21 cellular contexts compared by ENCODE assay signal in genomic region chr17:45787044-45787443, GRCh38. TPM values are rescaled to one million over a fixed set of nuclear protein-coding genes. Genes with fewer than 3 reads are reported as not detected.
DNase-seq lines count a peak whose midpoint lies in the region; ATAC-seq, FAIRE-seq and TF ChIP-seq lines count a peak whose summit lies in the region.
"Had no signal": no experiment of that assay in that cellular context is flagged by ENCODE, and none has a peak within 500 bp of the region (broad histone marks: within the 10 kb centered on the region; RNA-seq: fewer than 3 reads in every experiment).

No MANE protein-coding gene starts in this region.

- no peaks in the 10 kb centered on the region for H3K36me3 ChIP-seq in H1 (ENCODE audit: control insufficient read depth in 2 of 4, insufficient read depth in 4 of 4, low read length in 3 of 4)
- H3K36me3 ChIP-seq: BLaER1, MG63, Peyer's patch had no signal

- peak overlapping the region in 1 of 2 experiments; percentile 17; a peak in 2 of 4 replicates for H3K4me2 ChIP-seq in H1 (ENCODE audit: insufficient read depth in 1 of 2, low read depth in 2 of 2, low read length in 2 of 2)
- H3K4me2 ChIP-seq: BLaER1 had no signal

- CTCF ChIA-PET in CD4-positive, alpha-beta T cell (lab: Charles Lee), result interaction anchor here (1.1 kb wide), 1 partner anchor 147 kb away, joined by 3 read pairs; no protein-coding TSS in a partner anchor
- CTCF ChIA-PET in H1 (lab: Charles Lee; ENCODE audit: partially characterized antibody), result interaction anchor here (0.8 to 2.5 kb wide), 11 partner anchors 8 to 146 kb away, joined by 3 to 19 read pairs (median 5); no protein-coding TSS in a partner anchor

- no peaks in the 10 kb centered on the region for H3K79me1 ChIP-seq in H1 (ENCODE audit: low read depth, low read length)

- no peak overlapping the region for H3K4me3 ChIP-seq in H1 (ENCODE audit: extremely low read depth in 1 of 4, insufficient read depth in 2 of 4, low read depth in 3 of 4, low read length in 4 of 4)
- H3K4me3 ChIP-seq: BLaER1, MG63, Peyer's patch had no signal

- no peak overlapping the region for H4K5ac ChIP-seq in H1 (ENCODE audit: insufficient read length, low read depth, low read length)

- no peak overlapping the region for H4K8ac ChIP-seq in H1 (ENCODE audit: extremely low read depth, insufficient read depth, low read length)

- 82% methylated on average over 3 of the region's 3 CpGs; no CpG with 5 or more reads in 1 of the 2 experiments for WGBS in H1 (ENCODE audit: extremely low coverage in 1 of 2, insufficient coverage in 1 of 2, insufficient read length in 1 of 2, insufficient replicate concordance in 2 of 2, low coverage in 1 of 2, low lambda C conversion rate in 2 of 2, missing lambda C conversion rate in 1 of 2), 2 experiments

- no peak for TF ChIP-seq EP300 in H1 (IDR thresholded peaks at IDR 0.05; ENCODE audit: borderline replicate concordance in 1 of 2, low read depth in 2 of 2, low read length in 2 of 2)

- intact Hi-C loops in CD4-positive, alpha-beta T cell (cut with DNase I, micrococcal nuclease), result no loop called here

- peaks cover 78% of the 10 kb centered on the region for H3K27me3 ChIP-seq in CD4-positive, alpha-beta T cell (ENCODE audit: control insufficient read depth, insufficient read depth, low read length)
- peaks cover 12 to 64% (median 47%) of the 10 kb centered on the region in 4 experiments for H3K27me3 ChIP-seq in H1 (replicated peaks in 1 of 4; ENCODE audit: control insufficient read depth in 3 of 4, extremely low read depth in 1 of 4, insufficient read depth in 3 of 4, low read length in 3 of 4)

- no peak for TF ChIP-seq POLR2A in H1 (IDR thresholded peaks at IDR 0.05; ENCODE audit: control extremely low read depth in 1 of 2, low read depth in 2 of 2, low read length in 2 of 2)

- 0 out of 2 replicates have a peak overlapping the region, but pooled peaks have one; percentile 25 for H2AK5ac ChIP-seq in H1 (ENCODE audit: low read depth, low read length)

- H2AFZ ChIP-seq in H1 (ENCODE audit: low read length), result no peak overlapping the region

- no peaks in the 10 kb centered on the region for H3K79me2 ChIP-seq in H1 (ENCODE audit: control insufficient read depth in 1 of 2, insufficient read depth in 2 of 2, low read length in 2 of 2)

- DNase-seq in CD4-positive, alpha-beta T cell, result no peak
- DNase-seq in NCI-H82 treated with DMSO at 0.1 percent for 48 hours (lab: John Stamatoyannopoulos, UW; ENCODE audit: unreplicated experiment) (peak; percentile 62), H1 (ENCODE audit: low read depth in 1 of 2, low spot score in 2 of 2) (no peak), neural crest cell (ENCODE audit: low read depth, low spot score) (no peak), SIG-M5 treated with dmso at 0.1 percent for 504 hours (lab: John Stamatoyannopoulos, UW; ENCODE audit: unreplicated experiment) (no peak), T-helper 17 cell (no peak), HCEC 1CT (no peak)
- DNase-seq: CD8-positive, alpha-beta T cell; H7; Karpas-422; MG63; NCI-H1048; NCI-H1436; NCI-H1930; NCI-H345; NCI-H524 treated with DMSO at 0.1 percent for 48 hours; Peyer's patch had no signal

- no peak overlapping the region for H4K91ac ChIP-seq in H1 (replicated peaks; ENCODE audit: insufficient read length, low read length)

- H3K18ac ChIP-seq in H1 (ENCODE audit: extremely low read depth, low read length), result no peak overlapping the region

- no peak for TF ChIP-seq RAD21 in H1 (IDR thresholded peaks at IDR 0.05 in 1 of 2, conservative IDR thresholded peaks at IDR 0.05 in 1 of 2; ENCODE audit: low read depth in 2 of 2, low read length in 2 of 2)

- no peak overlapping the region for H3K23ac ChIP-seq in H1 (ENCODE audit: insufficient read length)

- FAIRE-seq in H1 (lab: Jason Lieb, UNC), result no peak
- FAIRE-seq: A204.1 had no signal

- 0 out of 2 replicates have a peak overlapping the region, but pooled peaks have one; percentile 25 for H2BK15ac ChIP-seq in H1 (ENCODE audit: low read length)

- no peak overlapping the region for H3K4ac ChIP-seq in H1 (replicated peaks; ENCODE audit: insufficient read length, low read depth, low read length)

- no peak overlapping the region for H2BK5ac ChIP-seq in H1 (ENCODE audit: low read depth, low read length)

- H3K14ac ChIP-seq in H1 (ENCODE audit: insufficient read length), result no peak overlapping the region

- TF ChIP-seq CTCF in CD4-positive, alpha-beta T cell (IDR thresholded peaks at IDR 0.05), result no peak
- no peak for TF ChIP-seq CTCF in H1 (IDR thresholded peaks at IDR 0.05; ENCODE audit: control extremely low read depth in 1 of 3, insufficient read depth in 1 of 3, low read depth in 1 of 3, low read length in 3 of 3)
- TF ChIP-seq CTCF in neural crest cell (conservative IDR thresholded peaks at IDR 0.05), result no peak

- no peak for ATAC-seq in CD4-positive, alpha-beta T cell (ENCODE audit: poor library complexity)
- ATAC-seq in T-helper 17 cell, result no peak
- no peak for ATAC-seq in HG03521 (IDR thresholded peaks at IDR 0.05; ENCODE audit: unreplicated experiment)
- ATAC-seq: CD8-positive, alpha-beta T cell had no signal

- no peaks in the 10 kb centered on the region for H4K20me1 ChIP-seq in H1 (replicated peaks in 1 of 2; ENCODE audit: control insufficient read depth in 1 of 2, insufficient read depth in 2 of 2, low read length in 2 of 2)

- H2BK120ac ChIP-seq in H1 (replicated peaks; ENCODE audit: low read depth, low read length), result no peak overlapping the region

- H3K4me1 ChIP-seq in H1 (replicated peaks in 1 of 4; ENCODE audit: control insufficient read depth in 3 of 4, insufficient read depth in 4 of 4, low read length in 3 of 4), result peaks cover 0 to 27% (median 10%) of the 10 kb centered on the region in 4 experiments; a peak in 6 of 7 replicates

- no peaks in the 10 kb centered on the region for H3K36me3 Mint-ChIP-seq in CD4-positive, alpha-beta T cell (ENCODE audit: low read depth)
- H3K36me3 Mint-ChIP-seq in neural crest cell (ENCODE audit: low read depth) (no peaks in the 10 kb centered on the region), T-helper 17 cell (ENCODE audit: low read depth) (peaks cover 3% of the 10 kb centered on the region)
- H3K36me3 Mint-ChIP-seq: CD8-positive, alpha-beta T cell had no signal

- no peak overlapping the region for H3K27ac Mint-ChIP-seq in CD4-positive, alpha-beta T cell
- H3K27ac Mint-ChIP-seq in neural crest cell (ENCODE audit: unreplicated experiment), result no peak overlapping the region
- no peak overlapping the region for H3K27ac Mint-ChIP-seq in T-helper 17 cell
- H3K27ac Mint-ChIP-seq: CD8-positive, alpha-beta T cell; IgD-negative memory B cell had no signal

- H3K56ac ChIP-seq in H1 (replicated peaks; ENCODE audit: insufficient read length, low read depth, low read length), result no peak overlapping the region

- no peak overlapping the region for H2BK12ac ChIP-seq in H1 (ENCODE audit: low read depth, low read length)

- no peaks in the 10 kb centered on the region for H3K9me3 ChIP-seq in CD4-positive, alpha-beta T cell (ENCODE audit: control insufficient read depth, low read length)
- no peaks in the 10 kb centered on the region for H3K9me3 ChIP-seq in H1 (ENCODE audit: insufficient read depth in 2 of 2, low read depth in 1 of 2, low read length in 1 of 2)
- no peaks in the 10 kb centered on the region for H3K9me3 ChIP-seq in T-helper 17 cell (ENCODE audit: control insufficient read depth, low read length, poor library complexity, severe bottlenecking)
- H3K9me3 ChIP-seq: BLaER1, MG63, Peyer's patch had no signal

- peak overlapping the region; percentile 31 for H3K4me3 Mint-ChIP-seq in CD4-positive, alpha-beta T cell
- H3K4me3 Mint-ChIP-seq in neural crest cell (peak overlapping the region; percentile 61), T-helper 17 cell (no peak overlapping the region)
- H3K4me3 Mint-ChIP-seq: CD8-positive, alpha-beta T cell had no signal

- no peak overlapping the region for H3K27ac ChIP-seq in CD4-positive, alpha-beta T cell (ENCODE audit: low read depth, low read length)
- no peak overlapping the region for H3K27ac ChIP-seq in H1 (ENCODE audit: low read depth, low read length)
- H3K27ac ChIP-seq: BLaER1, Peyer's patch had no signal

- no peak overlapping the region for H3K9ac ChIP-seq in H1 (replicated peaks in 1 of 4; ENCODE audit: extremely low read depth in 1 of 4, low read depth in 3 of 4, low read length in 3 of 4)
- H3K9ac ChIP-seq: BLaER1 had no signal

- H3K27me3 Mint-ChIP-seq in CD4-positive, alpha-beta T cell, result peaks cover 74% of the 10 kb centered on the region
- H3K27me3 Mint-ChIP-seq in neural crest cell (ENCODE audit: low read depth) (peaks cover 81% of the 10 kb centered on the region), T-helper 17 cell (peaks cover 74% of the 10 kb centered on the region)

- POLR2A ChIA-PET in CD4-positive, alpha-beta T cell (lab: Charles Lee), result no interaction called here
- POLR2A ChIA-PET in H1 (lab: Charles Lee; ENCODE audit: partially characterized antibody), result interaction anchor here (0.7 to 1.2 kb wide), 2 partner anchors 10 to 44 kb away, joined by 3 read pairs; no protein-coding TSS in a partner anchor

- H3K4me1 Mint-ChIP-seq in CD4-positive, alpha-beta T cell (ENCODE audit: low read depth), result peaks cover 7% of the 10 kb centered on the region
- H3K4me1 Mint-ChIP-seq in neural crest cell (peaks cover 16% of the 10 kb centered on the region), T-helper 17 cell (peaks cover 6% of the 10 kb centered on the region)

- H2BK20ac ChIP-seq in H1 (ENCODE audit: low read length), result no peak overlapping the region

- peaks cover 17% of the 10 kb centered on the region; the same call in 1 of the 2 replicates for H3K23me2 ChIP-seq in H1 (ENCODE audit: low read depth, low read length)

- no peaks in the 10 kb centered on the region for H3K9me3 Mint-ChIP-seq in CD4-positive, alpha-beta T cell
- H3K9me3 Mint-ChIP-seq in neural crest cell, result no peaks in the 10 kb centered on the region
- H3K9me3 Mint-ChIP-seq: CD8-positive, alpha-beta T cell; IgD-negative memory B cell had no signal

RNA-seq across cellular contexts. Expression of gene CRHR1, which starts 2.9 kb away (rescaled TPM):
- total RNA-seq in CD4-positive, alpha-beta T cell, result not detected
- total RNA-seq in H1 (2021; fragmentation: NEBNext Ultra II Directional; extraction: Animal tissue kit (Norgen Biotek cat#: 25700)), result 0.55 and 0.56 TPM in 2 replicates
- 1.2 and 1.7 TPM in 2 replicates for polyA plus RNA-seq in H1 (2011; rRNA removed)
- polyA plus RNA-seq in H1 (2011; cell fraction: cytosol; rRNA removed), result 1.3 TPM
- polyA plus RNA-seq in H1 (2011; cell fraction: nucleus; rRNA removed), result 2.9 TPM
- polyA plus RNA-seq in H1 (2012, experiment 1 of 2), result 0.37 to 1.0 TPM (median 0.62 TPM) in 4 replicates
- 0.56 TPM for polyA plus RNA-seq in H1 (2012, experiment 2 of 2)
- 0.53 TPM for polyA plus RNA-seq in H1 (2013, experiment 1 of 2)
- polyA plus RNA-seq in H1 (2013, experiment 2 of 2), result 0.42 TPM
- 0.66 and 3.0 TPM in 2 replicates for polyA minus RNA-seq in H1 (2011; rRNA and poly(A)+ RNA removed)
- not detected for polyA minus RNA-seq in H1 (2011; cell fraction: cytosol; rRNA and poly(A)+ RNA removed)
- polyA minus RNA-seq in H1 (2011; cell fraction: nucleus; rRNA and poly(A)+ RNA removed), result 1.1 TPM
- total RNA-seq in neural crest cell (0.41 and 1.1 TPM in 2 replicates), T-helper 17 cell (not detected)
- total RNA-seq: CD8-positive, alpha-beta T cell had no signal
- polyA plus RNA-seq: IgD-negative memory B cell had no signal

RNA-seq across cellular contexts. Expression of gene SPPL2C, which starts 57.6 kb away (rescaled TPM):
- not detected for total RNA-seq in CD4-positive, alpha-beta T cell
- not detected in 2 replicates for total RNA-seq in H1 (2021; fragmentation: NEBNext Ultra II Directional; extraction: Animal tissue kit (Norgen Biotek cat#: 25700))
- not detected in 2 replicates for polyA plus RNA-seq in H1 (2011; rRNA removed)
- polyA plus RNA-seq in H1 (2011; cell fraction: cytosol; rRNA removed), result not detected
- not detected for polyA plus RNA-seq in H1 (2011; cell fraction: nucleus; rRNA removed)
- polyA plus RNA-seq in H1 (2012, experiment 1 of 2), result not detected in 4 replicates
- polyA plus RNA-seq in H1 (2012, experiment 2 of 2), result not detected
- not detected for polyA plus RNA-seq in H1 (2013, experiment 1 of 2)
- polyA plus RNA-seq in H1 (2013, experiment 2 of 2), result not detected
- not detected in 2 replicates for polyA minus RNA-seq in H1 (2011; rRNA and poly(A)+ RNA removed)
- polyA minus RNA-seq in H1 (2011; cell fraction: cytosol; rRNA and poly(A)+ RNA removed), result not detected
- not detected for polyA minus RNA-seq in H1 (2011; cell fraction: nucleus; rRNA and poly(A)+ RNA removed)
- not detected in 2 replicates for total RNA-seq in neural crest cell
- not detected for total RNA-seq in T-helper 17 cell
- total RNA-seq: CD8-positive, alpha-beta T cell; H7; Peyer's patch had no signal
- polyA plus RNA-seq: IgD-negative memory B cell had no signal
